1 cellular context compared by ENCODE assay signal in genomic region chr3:171812811-171813210, GRCh38.
TF ChIP-seq lines count a peak whose summit lies in the region.

No MANE protein-coding gene starts in this region.

TF ChIP-seq in HCT116, 20 proteins besides CTCF, POLR2A, EP300 and RAD21:
- TF ChIP-seq ATF3 (IDR thresholded peaks at IDR 0.05) (no peak), EGR1 (IDR thresholded peaks at IDR 0.05; ENCODE audit: low read depth) (no peak), SRF (IDR thresholded peaks at IDR 0.05; ENCODE audit: low read depth) (no peak), JUND (IDR thresholded peaks at IDR 0.05) (no peak), CBX3 (IDR thresholded peaks at IDR 0.05; ENCODE audit: low read depth) (no peak), ZFX (IDR thresholded peaks at IDR 0.05) (no peak), MAX (IDR thresholded peaks at IDR 0.05) (no peak), CEBPB (IDR thresholded peaks at IDR 0.05; ENCODE audit: low read depth) (no peak), EZH2 (IDR thresholded peaks at IDR 0.05) (no peak), FOSL1 (IDR thresholded peaks at IDR 0.05; ENCODE audit: low read depth) (no peak), REST (IDR thresholded peaks at IDR 0.05; ENCODE audit: low read depth) (no peak), POLR2AphosphoS5 (IDR thresholded peaks at IDR 0.05; ENCODE audit: low read depth, low read length) (no peak)
